9 cellular contexts compared by ENCODE assay signal in the genomic region with DNA sequence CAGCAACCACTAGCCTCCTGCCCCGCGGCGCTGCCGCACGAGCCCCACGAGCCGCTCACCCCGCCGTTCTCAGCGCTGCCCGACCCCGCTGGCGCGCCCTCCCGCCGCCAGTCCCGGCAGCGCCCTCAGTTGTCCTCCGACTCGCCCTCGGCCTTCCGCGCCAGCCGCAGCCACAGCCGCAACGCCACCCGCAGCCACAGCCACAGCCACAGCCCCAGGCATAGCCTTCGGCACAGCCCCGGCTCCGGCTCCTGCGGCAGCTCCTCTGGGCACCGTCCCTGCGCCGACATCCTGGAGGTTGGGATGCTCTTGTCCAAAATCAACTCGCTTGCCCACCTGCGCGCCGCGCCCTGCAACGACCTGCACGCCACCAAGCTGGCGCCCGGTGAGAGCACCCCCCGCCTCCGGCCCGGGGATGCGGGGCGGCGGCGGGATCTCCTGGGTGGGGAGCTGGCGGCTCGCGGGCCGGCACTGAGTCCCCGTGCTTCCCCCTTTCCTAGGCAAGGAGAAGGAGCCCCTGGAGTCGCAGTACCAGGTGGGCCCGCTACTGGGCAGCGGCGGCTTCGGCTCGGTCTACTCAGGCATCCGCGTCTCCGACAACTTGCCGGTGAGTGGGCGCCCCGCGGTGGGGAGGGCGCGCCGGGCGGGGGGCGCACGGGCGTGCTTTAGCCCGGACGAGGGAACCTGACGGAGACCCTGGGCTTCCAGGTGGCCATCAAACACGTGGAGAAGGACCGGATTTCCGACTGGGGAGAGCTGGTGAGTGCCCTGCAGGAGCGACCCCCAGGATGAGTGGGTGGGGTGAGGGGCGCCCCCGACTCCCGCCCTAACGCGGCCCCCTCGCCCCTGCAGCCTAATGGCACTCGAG. TPM values are rescaled to one million over a fixed set of nuclear protein-coding genes. Genes with fewer than 3 reads are reported as not detected.
DNase-seq lines count a peak whose midpoint lies in the region; ATAC-seq, FAIRE-seq and TF ChIP-seq lines count a peak whose summit lies in the region.
"Had no signal": no experiment of that assay in that cellular context is flagged by ENCODE, and none has a peak within 500 bp of the region (broad histone marks: within the 10 kb centered on the region; RNA-seq: fewer than 3 reads in every experiment).

No MANE protein-coding gene starts in this region.

- peaks cover 26 to 54% (median 43%) of the 10 kb centered on the region in 11 experiments for H3K36me3 ChIP-seq in BLaER1 treated with 17β-estradiol and CSF1 and Interleukin-3, amounts not matched to agents 10 nM and 100 nM
- H3K36me3 ChIP-seq in NT2/D1 (ENCODE audit: insufficient read depth, insufficient read length, low read length) (peaks cover 48% of the 10 kb centered on the region), pancreas (peaks cover 0 to 25% (median 15%) of the 10 kb centered on the region in 3 donors)

- peaks cover 0 to 16% (median 6%) of the 10 kb centered on the region in 11 experiments; a peak in 10 of 22 replicates for H3K27me3 ChIP-seq in BLaER1 treated with 17β-estradiol and CSF1 and Interleukin-3, amounts not matched to agents 10 nM and 100 nM
- no peaks in the 10 kb centered on the region for H3K27me3 ChIP-seq in NT2/D1 (ENCODE audit: insufficient read depth, insufficient read length)
- no peaks in the 10 kb centered on the region for H3K27me3 ChIP-seq in pancreas

- no peak for FAIRE-seq in pancreas (lab: Jason Lieb, UNC)
- FAIRE-seq: TTC549 had no signal

- H3K36me3 Mint-ChIP-seq in glutamatergic neuron (ENCODE audit: unreplicated experiment) = no peaks in the 10 kb centered on the region

- H3K4me1 ChIP-seq in BLaER1 treated with 17β-estradiol and CSF1 and Interleukin-3, amounts not matched to agents 10 nM and 100 nM = peaks cover 26 to 55% (median 45%) of the 10 kb centered on the region in 10 experiments
- H3K4me1 ChIP-seq in NT2/D1 (ENCODE audit: insufficient read depth, insufficient read length) (peaks cover 12% of the 10 kb centered on the region), pancreas (peaks cover 0 to 13% (median 9%) of the 10 kb centered on the region in 3 donors)

- peaks cover 0 to 11% (median 0%) of the 10 kb centered on the region in 11 experiments; a peak in 3 of 22 replicates for H3K9me3 ChIP-seq in BLaER1 treated with 17β-estradiol and CSF1 and Interleukin-3, amounts not matched to agents 10 nM and 100 nM (replicated peaks in 1 of 11)
- H3K9me3 ChIP-seq in NT2/D1 (ENCODE audit: insufficient read depth, low read length) (no peaks in the 10 kb centered on the region), pancreas (no peaks in the 10 kb centered on the region)

- peaks cover 0 to 29% (median 18%) of the 10 kb centered on the region in 11 experiments; a peak in 14 of 22 replicates for H4K20me1 ChIP-seq in BLaER1 treated with 17β-estradiol and CSF1 and Interleukin-3, amounts not matched to agents 10 nM and 100 nM

- intact Hi-C loops in pancreas (cut with DNase I) = loop anchor here in 2 of 3 donors (2.0 to 10.0 kb wide), 4 partner anchors 118 to 146 kb away; no protein-coding TSS in a partner anchor

- TF ChIP-seq CTCF in glutamatergic neuron (IDR thresholded peaks at IDR 0.05; ENCODE audit: partially characterized antibody, unreplicated experiment) (peak; percentile 59), pancreas (IDR thresholded peaks at IDR 0.05) (no peak)

- H3K9ac ChIP-seq in BLaER1 treated with 17β-estradiol and CSF1 and Interleukin-3, amounts not matched to agents 10 nM and 100 nM = peak overlapping the region; percentile 89 to 99 (median 95)
- peak overlapping the region; percentile 95 for H3K9ac ChIP-seq in NT2/D1 (ENCODE audit: insufficient read length, low read depth)

- H3K27ac Mint-ChIP-seq in glutamatergic neuron (ENCODE audit: unreplicated experiment) = peak overlapping the region; percentile 85

- H3K4me3 Mint-ChIP-seq in glutamatergic neuron (ENCODE audit: unreplicated experiment) = peak overlapping the region; percentile 96

- WGBS in pancreas, 2 donors = 0 to 1% methylated on average over 45 to 89 of the region's 89 CpGs

- peak; percentile 24 for ATAC-seq in GM19025 (IDR thresholded peaks at IDR 0.05; ENCODE audit: low read depth, unreplicated experiment)
- ATAC-seq in HG03159 (IDR thresholded peaks at IDR 0.05; ENCODE audit: unreplicated experiment) = peak; percentile 33
- peak; percentile 9 to 35 (median 26) for ATAC-seq in pancreas

- H3K4me3 ChIP-seq in BLaER1 treated with 17β-estradiol and CSF1 and Interleukin-3, amounts not matched to agents 10 nM and 100 nM = peak overlapping the region; percentile 84 to 99 (median 94)
- H3K4me3 ChIP-seq in NT2/D1 (ENCODE audit: insufficient read length, low read depth) (peak overlapping the region; percentile 91), pancreas (peak overlapping the region; percentile 81 to 98 (median 96))

- peaks cover 8% of the 10 kb centered on the region for H3K4me1 Mint-ChIP-seq in glutamatergic neuron (ENCODE audit: low read depth, unreplicated experiment)

- H3K9me3 Mint-ChIP-seq in glutamatergic neuron (ENCODE audit: unreplicated experiment) = peaks cover 10% of the 10 kb centered on the region

- peaks cover 10% of the 10 kb centered on the region for H3K27me3 Mint-ChIP-seq in glutamatergic neuron (ENCODE audit: unreplicated experiment)

- peak overlapping the region; percentile 32 to 99 (median 95); a peak in 21 of 22 replicates for H3K4me2 ChIP-seq in BLaER1 treated with 17β-estradiol and CSF1 and Interleukin-3, amounts not matched to agents 10 nM and 100 nM

- peak overlapping the region; percentile 83 to 97 (median 91) for H3K27ac ChIP-seq in BLaER1 treated with 17β-estradiol and CSF1 and Interleukin-3, amounts not matched to agents 10 nM and 100 nM
- H3K27ac ChIP-seq in pancreas = peak overlapping the region; percentile 64 to 87 (median 78)

- DNase-seq in NT2/D1 (ENCODE audit: low read depth, low spot score) = no peak
- DNase-seq in activated naive CD4-positive, alpha-beta T cell (lab: John Stamatoyannopoulos, UW) = peak; percentile 25 to 40 (median 36)
- peak; percentile 76 for DNase-seq in glutamatergic neuron
- DNase-seq in pancreas = peak in 4 of 6 donors; percentile 50 to 89 (median 77)
- no peak for DNase-seq in midbrain (lab: John Stamatoyannopoulos, UW)

RNA-seq across cellular contexts. Expression of a gene that starts 0.6 kb away (rescaled TPM):
- total RNA-seq in glutamatergic neuron (ENCODE audit: unreplicated experiment) (22.7 TPM), pancreas (10 to 100 TPM in 4 of 6 donors, 1 to 10 TPM in 2; 7.5 to 25.3 (median 14.1) TPM)
- 10 to 100 TPM; 11.3 to 15.1 TPM for polyA plus RNA-seq in pancreas

Comparison
In these comparisons a context has a peak if more than half of its experiments do, and no peak if none do; other contexts are left out.
1. DNase-seq: peak in activated naive CD4-positive, alpha-beta T cell (4 of 4), glutamatergic neuron (single experiment) and pancreas (4 of 6); none in NT2/D1 (single experiment) and midbrain (single experiment).
2. Peak in every context shown above with its lines, with median percentiles within 50 percentile points of each other: H3K4me3 ChIP-seq and ATAC-seq.